11 cellular contexts compared by ENCODE assay signal in genomic region chr17:8072339-8072726, GRCh38. TPM values are rescaled to one million over a fixed set of nuclear protein-coding genes. Genes with fewer than 3 reads are reported as not detected.
A peak's percentile ranks its signal among the peaks of the same experiment; 100 is the strongest.
DNase-seq lines count a peak whose midpoint lies in the region; ATAC-seq and TF ChIP-seq lines count a peak whose summit lies in the region.
"Had no signal": no experiment of that assay in that cellular context is flagged by ENCODE, and none has a peak within 500 bp of the region (broad histone marks: within the 10 kb centered on the region; RNA-seq: fewer than 3 reads in every experiment).

No MANE protein-coding gene starts in this region.

- no peak overlapping the region for H2BK15ac ChIP-seq in mesendoderm (replicated peaks; ENCODE audit: low read depth)

- TF ChIP-seq CTCF in mammary epithelial cell (conservative IDR thresholded peaks at IDR 0.05 in 1 of 2, IDR thresholded peaks at IDR 0.05 in 1 of 2; ENCODE audit: extremely low read depth in 1 of 2, insufficient read depth in 1 of 2, low read depth in 1 of 2, low read length in 2 of 2) (no peak), breast epithelium (IDR thresholded peaks at IDR 0.05) (no peak)

- H3K4me1 Mint-ChIP-seq in activated naive CD8-positive, alpha-beta T cell treated with anti-CD3 and anti-CD28 coated beads, Interleukin-2, amount 50 U/mL, for 24 hours, result peaks cover 15% of the 10 kb centered on the region

- H3K4me1 ChIP-seq in mammary epithelial cell (ENCODE audit: insufficient read depth, low read length), result peaks cover 15% of the 10 kb centered on the region
- peaks cover 0 to 2% of the 10 kb centered on the region in 2 donors for H3K4me1 ChIP-seq in breast epithelium
- H3K4me1 ChIP-seq in mesendoderm (ENCODE audit: control insufficient read depth, low read depth, low read length), result peaks cover 7% of the 10 kb centered on the region
- H3K4me1 ChIP-seq in thymus (ENCODE audit: control insufficient read depth, insufficient read depth, low read length), result peaks cover 13% of the 10 kb centered on the region

- H3K18ac ChIP-seq in mesendoderm (ENCODE audit: low read length), result no peak overlapping the region

- H3K36me3 Mint-ChIP-seq in activated naive CD8-positive, alpha-beta T cell treated with anti-CD3 and anti-CD28 coated beads, Interleukin-2, amount 50 U/mL, for 24 hours (ENCODE audit: low read depth), result no peaks in the 10 kb centered on the region

- H3K36me3 ChIP-seq in mammary epithelial cell (ENCODE audit: insufficient read depth, low read length) (no peaks in the 10 kb centered on the region), breast epithelium (no peaks in the 10 kb centered on the region), mesendoderm (ENCODE audit: control insufficient read depth, insufficient read depth, low read length) (no peaks in the 10 kb centered on the region), thymus (ENCODE audit: control insufficient read depth, insufficient read depth) (no peaks in the 10 kb centered on the region)

- no peak overlapping the region for H2AK5ac ChIP-seq in mesendoderm (ENCODE audit: low read length)

- H4K5ac ChIP-seq in mesendoderm (ENCODE audit: low read length), result no peak overlapping the region

- H3K27ac ChIP-seq in mammary epithelial cell (ENCODE audit: insufficient read depth, low read depth, low read length) (no peak overlapping the region), breast epithelium (no peak overlapping the region), mesendoderm (ENCODE audit: low read depth, low read length) (no peak overlapping the region), thymus (ENCODE audit: low read depth) (no peak overlapping the region)

- peak overlapping the region; percentile 47 for H3K4me3 Mint-ChIP-seq in activated naive CD8-positive, alpha-beta T cell treated with anti-CD3 and anti-CD28 coated beads, Interleukin-2, amount 50 U/mL, for 24 hours

- no peak for ATAC-seq in activated naive CD8-positive, alpha-beta T cell treated with anti-CD3 and anti-CD28 coated beads, Interleukin-2, amount 50 U/mL, for 24 hours
- ATAC-seq in GM21447 (IDR thresholded peaks at IDR 0.05; ENCODE audit: unreplicated experiment), result no peak

- H3K23ac ChIP-seq in mesendoderm (ENCODE audit: low read length), result no peak overlapping the region

- H3K4me3 ChIP-seq in mammary epithelial cell (replicated peaks in 1 of 3; ENCODE audit: insufficient read depth in 1 of 3, low read depth in 2 of 3, low read length in 3 of 3), result no peak overlapping the region
- H3K4me3 ChIP-seq in breast epithelium, result peak overlapping the region in 1 of 3 donors; percentile 54
- H3K4me3 ChIP-seq in mesendoderm (ENCODE audit: low read length), result no peak overlapping the region
- H3K4me3 ChIP-seq in thymus (ENCODE audit: low read length), result peak overlapping the region; percentile 6

- no peak overlapping the region for H3K9ac ChIP-seq in mammary epithelial cell (ENCODE audit: insufficient read depth, low read length)
- H3K9ac ChIP-seq in mesendoderm (ENCODE audit: low read length), result no peak overlapping the region

- no peak overlapping the region for H2BK5ac ChIP-seq in mesendoderm (ENCODE audit: low read length)

- no peak overlapping the region for H3K27ac Mint-ChIP-seq in activated naive CD8-positive, alpha-beta T cell treated with anti-CD3 and anti-CD28 coated beads, Interleukin-2, amount 50 U/mL, for 24 hours

- H3K56ac ChIP-seq in mesendoderm (ENCODE audit: low read length), result peak overlapping the region; percentile 49

- peak overlapping the region; percentile 80 for H2AFZ ChIP-seq in mammary epithelial cell (ENCODE audit: low read depth, low read length)

- intact Hi-C loops in mammary epithelial cell (cut with micrococcal nuclease) (loop anchor here (5.0 kb wide), 1 partner anchor 150 kb away; no protein-coding TSS in a partner anchor), breast epithelium (cut with DNase I; ENCODE audit: low total_unique reads) (no loop called here)

- WGBS in mammary epithelial cell (ENCODE audit: low coverage, missing lambda C conversion rate), result 18% methylated on average over 8 of the region's 28 CpGs
- WGBS in mesendoderm (ENCODE audit: extremely low coverage, insufficient coverage, low lambda C conversion rate), result no CpG with 5 or more reads among the region's 28 CpGs
- WGBS in thymus, result 7% methylated on average over 28 of the region's 28 CpGs

- peaks cover 44% of the 10 kb centered on the region for H3K27me3 Mint-ChIP-seq in activated naive CD8-positive, alpha-beta T cell treated with anti-CD3 and anti-CD28 coated beads, Interleukin-2, amount 50 U/mL, for 24 hours

- TF ChIP-seq POLR2A in breast epithelium (IDR thresholded peaks at IDR 0.05), result no peak

- no peaks in the 10 kb centered on the region for H3K9me3 Mint-ChIP-seq in activated naive CD8-positive, alpha-beta T cell treated with anti-CD3 and anti-CD28 coated beads, Interleukin-2, amount 50 U/mL, for 24 hours

- peak overlapping the region; percentile 79 for H3K4me2 ChIP-seq in mammary epithelial cell (ENCODE audit: insufficient read depth, low read depth, low read length)
- no peak overlapping the region for H3K4me2 ChIP-seq in mesendoderm (ENCODE audit: low read length)

- H3K4ac ChIP-seq in mesendoderm (ENCODE audit: low read depth, low read length), result no peak overlapping the region

- no peak overlapping the region for H4K8ac ChIP-seq in mesendoderm (ENCODE audit: low read depth, low read length)

- CTCF ChIA-PET in mammary epithelial cell (lab: Charles Lee; ENCODE audit: low non-redundant PET), result no interaction called here

- no peaks in the 10 kb centered on the region for H4K20me1 ChIP-seq in mammary epithelial cell (ENCODE audit: insufficient read depth, low read length)

- no TSS peak for BruUV-seq in mammary epithelial cell (replicated peaks; lab: Mats Ljungman, UMichigan)

- H3K9me3 ChIP-seq in mammary epithelial cell (replicated peaks; ENCODE audit: insufficient read depth, low read length) (no peaks in the 10 kb centered on the region), breast epithelium (no peaks in the 10 kb centered on the region), thymus (ENCODE audit: control insufficient read depth) (peaks cover 1% of the 10 kb centered on the region)

- DNase-seq in mammary epithelial cell (no peak), breast epithelium (ENCODE audit: low spot score in 2 of 2) (no peak), mesendoderm (no peak), NCI-H526 (lab: John Stamatoyannopoulos, UW) (no peak), NOMO-1 treated with DMSO at 0.1 percent for 48 hours (lab: John Stamatoyannopoulos, UW; ENCODE audit: unreplicated experiment) (no peak)
- no peak for DNase-seq in activated naive CD8-positive, alpha-beta T cell treated with anti-CD3 and anti-CD28 coated beads, Interleukin-2, amount 50 U/mL, for 24 hours
- DNase-seq: substantia nigra had no signal

- H2BK120ac ChIP-seq in mesendoderm (ENCODE audit: low read depth, low read length), result no peak overlapping the region

- H3K79me2 ChIP-seq in mammary epithelial cell (ENCODE audit: insufficient read depth, low read length), result no peaks in the 10 kb centered on the region
- H3K79me2 ChIP-seq in mesendoderm (ENCODE audit: control insufficient read depth, insufficient read depth, low read length), result no peaks in the 10 kb centered on the region

- dilution Hi-C loops in mammary epithelial cell (cut with HindIII; ENCODE audit: low sequenced_read_pairs), result loop anchor here (5.0 kb wide), 1 partner anchor 40 kb away; no protein-coding TSS in a partner anchor

- H3K27me3 ChIP-seq in mammary epithelial cell (ENCODE audit: insufficient read depth, low read length), result peaks cover 7% of the 10 kb centered on the region
- peaks cover 9 to 63% of the 10 kb centered on the region in 2 donors for H3K27me3 ChIP-seq in breast epithelium
- peaks cover 41% of the 10 kb centered on the region for H3K27me3 ChIP-seq in mesendoderm (ENCODE audit: insufficient read depth, low read length, poor library complexity)
- H3K27me3 ChIP-seq in thymus (ENCODE audit: control insufficient read depth, insufficient read depth), result peaks cover 44% of the 10 kb centered on the region

- H3K79me1 ChIP-seq in mesendoderm (ENCODE audit: low read length), result no peaks in the 10 kb centered on the region

- in situ Hi-C loops in mammary epithelial cell (cut with MboI; ENCODE audit: low sequenced_read_pairs in 2 of 2), result loop anchor here (25.0 kb wide), 2 partner anchors 665 to 715 kb away; partner anchors contain the start of genes CCDC42 (in 1 of the 2) and MFSD6L (in 1 of the 2)

RNA-seq across cellular contexts. Expression of gene ALOX12B, which starts 15.2 kb away (rescaled TPM):
- 1 to 10 TPM in 1 of 2 donors, under 1 TPM in 1; 0.33 to 1.2 TPM for total RNA-seq in mammary epithelial cell
- 0.22 TPM for polyA plus RNA-seq in mammary epithelial cell
- polyA minus RNA-seq in mammary epithelial cell, result 6.0 TPM
- not detected for total RNA-seq in breast epithelium
- polyA plus RNA-seq in mesendoderm (2013, experiment 1 of 2), result 0.01 TPM
- 0.04 TPM for polyA plus RNA-seq in mesendoderm (2013, experiment 2 of 2)
- 5.0 TPM for polyA plus RNA-seq in thymus
- total RNA-seq: RPMI7951 had no signal
- polyA plus RNA-seq: BJ had no signal

RNA-seq across cellular contexts. Expression of gene ALOX15B, which starts 33.5 kb away (rescaled TPM):
- total RNA-seq in mammary epithelial cell, result 10 to 100 TPM; 43.5 to 45.3 TPM
- polyA plus RNA-seq in mammary epithelial cell, result 83.5 TPM
- 66.6 TPM for polyA minus RNA-seq in mammary epithelial cell
- total RNA-seq in breast epithelium, result 10 to 100 TPM in 2 of 3 donors, 1 to 10 TPM in 1; 3.3 to 38.3 (median 12.3) TPM
- 0.03 TPM for polyA plus RNA-seq in mesendoderm (2013, experiment 1 of 2)
- 0.07 TPM for polyA plus RNA-seq in mesendoderm (2013, experiment 2 of 2)
- 5.1 TPM for polyA plus RNA-seq in thymus
- total RNA-seq: RPMI7951 had no signal
- polyA plus RNA-seq: BJ had no signal

RNA-seq across cellular contexts. Expression of gene ALOXE3, which starts 46.0 kb away (rescaled TPM):
- 10 to 100 TPM in 1 of 2 donors, 1 to 10 TPM in 1; 3.8 to 27.6 TPM for total RNA-seq in mammary epithelial cell
- 9.2 TPM for polyA plus RNA-seq in mammary epithelial cell
- polyA minus RNA-seq in mammary epithelial cell, result 5.9 TPM
- under 1 TPM in 1 of 3 donors, not detected in 2; 0.73 TPM for total RNA-seq in breast epithelium
- 0.06 TPM for polyA plus RNA-seq in mesendoderm (2013, experiment 1 of 2)
- 0.04 TPM for polyA plus RNA-seq in mesendoderm (2013, experiment 2 of 2)
- 1.2 TPM for polyA plus RNA-seq in thymus

RNA-seq across cellular contexts. Expression of gene HES7, which starts 51.6 kb away (rescaled TPM):
- total RNA-seq in mammary epithelial cell (1 to 10 TPM in 1 of 2 donors, under 1 TPM in 1; 0.33 to 1.9 TPM), breast epithelium (not detected)
- polyA plus RNA-seq in mammary epithelial cell (0.34 TPM), thymus (0.75 TPM)
- polyA minus RNA-seq in mammary epithelial cell, result not detected
- 0.10 TPM for polyA plus RNA-seq in mesendoderm (2013, experiment 1 of 2)
- 0.17 TPM for polyA plus RNA-seq in mesendoderm (2013, experiment 2 of 2)
- polyA plus RNA-seq: BJ had no signal
